In genomic region chr10:99834410-99834809, GRCh38 we compare ENCODE assay signal across 13 cellular contexts. TPM values are rescaled to one million over a fixed set of nuclear protein-coding genes. Genes with fewer than 3 reads are reported as not detected.
A peak's percentile ranks its signal among the peaks of the same experiment; 100 is the strongest.
DNase-seq lines count a peak whose midpoint lies in the region; ATAC-seq and TF ChIP-seq lines count a peak whose summit lies in the region.
"Had no signal": no experiment of that assay in that cellular context is flagged by ENCODE, and none has a peak within 500 bp of the region (broad histone marks: within the 10 kb centered on the region; RNA-seq: fewer than 3 reads in every experiment).

No MANE protein-coding gene starts in this region.

- H3K27ac Mint-ChIP-seq in GM23338 = no peak overlapping the region
- H3K27ac Mint-ChIP-seq: type B pancreatic cell had no signal

- peaks cover 12% of the 10 kb centered on the region for H3K27me3 Mint-ChIP-seq in GM23338 (ENCODE audit: insufficient read depth, low read depth, poor library complexity)

- H3K9me3 ChIP-seq in SJSA1 (replicated peaks) (peaks cover 8% of the 10 kb centered on the region; the same call in 1 of the 2 replicates), prostate gland (no peaks in the 10 kb centered on the region), Peyer's patch (no peaks in the 10 kb centered on the region)
- H3K9me3 ChIP-seq: heart left ventricle had no signal

- H3K27me3 ChIP-seq in ACC112 (ENCODE audit: insufficient read depth, low read length) (no peaks in the 10 kb centered on the region), SJSA1 (replicated peaks) (no peaks in the 10 kb centered on the region), GM23338 (ENCODE audit: insufficient read depth) (no peaks in the 10 kb centered on the region), prostate gland (replicated peaks; ENCODE audit: insufficient read depth) (no peaks in the 10 kb centered on the region), Peyer's patch (no peaks in the 10 kb centered on the region)
- H3K27me3 ChIP-seq: heart left ventricle had no signal

- WGBS in prostate gland = 86% methylated on average over 4 of the region's 4 CpGs

- intact Hi-C loops in prostate gland (cut with DNase I) = no loop called here

- peaks cover 15% of the 10 kb centered on the region for H3K9me3 Mint-ChIP-seq in GM23338
- H3K9me3 Mint-ChIP-seq: type B pancreatic cell had no signal

- H4K20me1 ChIP-seq in GM23338 (replicated peaks; ENCODE audit: insufficient read depth) = no peaks in the 10 kb centered on the region

- H3K4me3 Mint-ChIP-seq in GM23338 = no peak overlapping the region
- H3K4me3 Mint-ChIP-seq: type B pancreatic cell had no signal

- TF ChIP-seq CTCF in fibroblast of the aortic adventitia (IDR thresholded peaks at IDR 0.05; ENCODE audit: insufficient read depth, low read length) (no peak), GM23338 (conservative IDR thresholded peaks at IDR 0.05; ENCODE audit: low read depth in 2 of 2) (no peak), prostate gland (IDR thresholded peaks at IDR 0.05) (no peak), Peyer's patch (IDR thresholded peaks at IDR 0.05) (no peak)

- DNase-seq in EL (peak; percentile 85), SJSA1 (ENCODE audit: low read depth in 1 of 2, low spot score in 2 of 2) (peak; percentile 56 to 58), fibroblast of the aortic adventitia (ENCODE audit: low read depth) (peak; percentile 45), GM23338 (ENCODE audit: low spot score) (no peak), prostate gland (ENCODE audit: low spot score) (no peak), Peyer's patch (no peak), inferior parietal cortex (ENCODE audit: extremely low spot score) (no peak)
- DNase-seq: heart left ventricle, NCI-H1105, NCI-H82, T-helper 2 cell had no signal

- H3K4me1 ChIP-seq in ACC112 (ENCODE audit: control insufficient read depth, insufficient read depth, low read length, unreplicated experiment) = peaks cover 20% of the 10 kb centered on the region
- peaks cover 10% of the 10 kb centered on the region for H3K4me1 ChIP-seq in SJSA1 (replicated peaks)
- H3K4me1 ChIP-seq in GM23338 (ENCODE audit: insufficient read depth) = no peaks in the 10 kb centered on the region
- H3K4me1 ChIP-seq in prostate gland (replicated peaks) = no peaks in the 10 kb centered on the region
- no peaks in the 10 kb centered on the region for H3K4me1 ChIP-seq in Peyer's patch
- H3K4me1 ChIP-seq: heart left ventricle had no signal

- no peak overlapping the region for H3K4me2 ChIP-seq in GM23338

- no peak for ATAC-seq in GM23338
- ATAC-seq: heart left ventricle had no signal

- H2AFZ ChIP-seq in ACC112 (ENCODE audit: low read length, unreplicated experiment) = peak overlapping the region; percentile 10
- H2AFZ ChIP-seq in GM23338 = no peak overlapping the region

- H3K36me3 ChIP-seq in ACC112 (ENCODE audit: insufficient read depth, low read length) = peaks cover 4% of the 10 kb centered on the region; the same call in 1 of the 2 replicates
- no peaks in the 10 kb centered on the region for H3K36me3 ChIP-seq in SJSA1
- H3K36me3 ChIP-seq in GM23338 (ENCODE audit: insufficient read depth) = no peaks in the 10 kb centered on the region
- no peaks in the 10 kb centered on the region for H3K36me3 ChIP-seq in prostate gland
- H3K36me3 ChIP-seq in Peyer's patch = peaks cover 0 to 9% (median 0%) of the 10 kb centered on the region in 3 donors
- H3K36me3 ChIP-seq: heart left ventricle had no signal

- no peaks in the 10 kb centered on the region for H3K4me1 Mint-ChIP-seq in GM23338

- H3F3A ChIP-seq in GM23338 (replicated peaks; ENCODE audit: low read depth) = no peaks in the 10 kb centered on the region

- H3K79me2 ChIP-seq in ACC112 (ENCODE audit: control insufficient read depth, insufficient read depth, low read length, unreplicated experiment) (no peaks in the 10 kb centered on the region), GM23338 (replicated peaks; ENCODE audit: insufficient read depth) (no peaks in the 10 kb centered on the region)

- H3K4me3 ChIP-seq in ACC112 (ENCODE audit: low read depth, low read length) (no peak overlapping the region), SJSA1 (no peak overlapping the region), fibroblast of the aortic adventitia (ENCODE audit: low read depth, low read length) (no peak overlapping the region), GM23338 (no peak overlapping the region), prostate gland (no peak overlapping the region), Peyer's patch (no peak overlapping the region)
- H3K4me3 ChIP-seq: heart left ventricle had no signal

- H3K36me3 Mint-ChIP-seq in GM23338 (ENCODE audit: low read depth) = peaks cover 6% of the 10 kb centered on the region
- H3K36me3 Mint-ChIP-seq: type B pancreatic cell had no signal

- TF ChIP-seq POLR2A in prostate gland (IDR thresholded peaks at IDR 0.05) (no peak), Peyer's patch (IDR thresholded peaks at IDR 0.05) (no peak)

- 0 out of 2 replicates have a peak, but pooled peaks cover 7% of the 10 kb centered on the region for H3K9me2 ChIP-seq in GM23338 (ENCODE audit: insufficient read depth)

- H3K27ac ChIP-seq in ACC112 (ENCODE audit: low read depth, low read length) (peak overlapping the region; percentile 70), SJSA1 (peak overlapping the region; percentile 49), GM23338 (ENCODE audit: low read depth) (no peak overlapping the region), prostate gland (no peak overlapping the region), Peyer's patch (no peak overlapping the region)
- H3K27ac ChIP-seq: heart left ventricle had no signal

TF ChIP-seq in GM23338, 12 proteins besides CTCF, POLR2A, EP300 and RAD21 (continues in another document):
- TF ChIP-seq ZNF462 (CRISPR knock-in tag; IDR thresholded peaks at IDR 0.05) = no peak
- no peak for TF ChIP-seq EZH2 (IDR thresholded peaks at IDR 0.05; ENCODE audit: low read depth, unreplicated experiment)
- no peak for TF ChIP-seq JUNB (IDR thresholded peaks at IDR 0.05; ENCODE audit: unreplicated experiment)
- no peak for TF ChIP-seq NANOG (IDR thresholded peaks at IDR 0.05; ENCODE audit: borderline replicate concordance)
- TF ChIP-seq ZNF331 (CRISPR knock-in tag; IDR thresholded peaks at IDR 0.05; ENCODE audit: low read depth) = no peak

RNA-seq across cellular contexts. Expression of gene ABCC2, which starts 52.0 kb away (rescaled TPM):
- 0.47 and 1.3 TPM in 2 replicates for total RNA-seq in SJSA1 (2014; rRNA removed; shearing (Covaris generic))
- total RNA-seq in fibroblast of the aortic adventitia (ENCODE audit: low replicate concordance) (0.98 and 1.4 TPM in 2 replicates), prostate gland (under 1 TPM; 0.14 to 0.74 TPM), Peyer's patch (100 to 1,000 TPM in 1 of 4 donors, 10 to 100 TPM in 2, 1 to 10 TPM in 1; 9.9 to 156 (median 64.6) TPM)
- total RNA-seq in GM23338 (2014; rRNA removed; shearing (Covaris generic)) = 0.45 and 1.0 TPM in 2 replicates
- 1.3 and 2.4 TPM in 2 replicates for polyA plus RNA-seq in GM23338 (2016; fragmentation: Nextera tagmentation; extraction: Ambion mirVana)

Comparison
In these comparisons a context has a peak if more than half of its experiments do, and no peak if none do; other contexts are left out.
1. H3K27ac ChIP-seq: peak in ACC112 (single experiment) and SJSA1 (single experiment); none in GM23338 (single experiment), prostate gland (0 of 2) and Peyer's patch (0 of 4).
2. DNase-seq: peak in EL (single experiment), SJSA1 (2 of 2) and fibroblast of the aortic adventitia (single experiment); none in GM23338 (single experiment), prostate gland (single experiment), Peyer's patch (0 of 3) and inferior parietal cortex (single experiment).